11 cellular contexts compared by ENCODE assay signal in the genomic region with DNA sequence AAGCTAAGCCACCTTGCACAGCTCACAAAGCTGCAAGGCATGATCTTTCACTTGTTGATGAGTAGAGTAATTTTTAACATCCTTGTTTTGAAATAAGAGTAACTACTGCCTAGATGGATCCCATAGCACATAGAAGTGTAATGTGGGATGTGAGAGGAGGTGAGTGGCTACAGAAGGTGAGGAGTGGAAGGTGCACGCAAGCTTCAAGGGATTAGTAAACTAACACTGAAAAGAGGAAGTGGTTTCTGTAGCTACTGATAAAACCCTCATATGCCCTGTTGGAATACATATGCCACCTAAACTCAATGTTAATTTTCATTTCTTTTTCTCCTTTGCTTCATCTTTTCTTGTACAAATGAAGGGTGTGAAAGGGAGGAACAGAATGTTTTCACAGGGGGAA. TPM values are rescaled to one million over a fixed set of nuclear protein-coding genes. Genes with fewer than 3 reads are reported as not detected.
DNase-seq lines count a peak whose midpoint lies in the region; ATAC-seq and TF ChIP-seq lines count a peak whose summit lies in the region.
"Had no signal": no experiment of that assay in that cellular context is flagged by ENCODE, and none has a peak within 500 bp of the region (broad histone marks: within the 10 kb centered on the region; RNA-seq: fewer than 3 reads in every experiment).

No MANE protein-coding gene starts in this region.

- no peaks in the 10 kb centered on the region for H3K27me3 ChIP-seq in vagina

- ATAC-seq in HG02852 (IDR thresholded peaks at IDR 0.05; ENCODE audit: unreplicated experiment), result peak; percentile 53
- ATAC-seq in stimulated activated memory B cell treated with anti-CD40 and anti-IgM and Interleukin-4, amounts not matched to agents 10 μg/mL and 1 μg/mL and 100 μg/mL, for 72 hours, result peak; percentile 84

- no peaks in the 10 kb centered on the region for H3K36me3 Mint-ChIP-seq in activated CD4-positive, alpha-beta T cell treated with anti-CD3 and anti-CD28 coated beads, Interleukin-2, amount 10 ng/mL, durations not matched to agents 24 days and 14 days (ENCODE audit: low read depth)
- H3K36me3 Mint-ChIP-seq in stimulated activated memory B cell treated with anti-CD40 and anti-IgM and Interleukin-4, amounts not matched to agents 10 μg/mL and 1 μg/mL and 100 μg/mL, for 72 hours, result no peaks in the 10 kb centered on the region

- intact Hi-C loops in activated CD4-positive, alpha-beta T cell treated with anti-CD3 and anti-CD28 coated beads, Interleukin-2, amount 10 ng/mL, durations not matched to agents 24 days and 14 days (cut with micrococcal nuclease), result loop anchor here (5.0 kb wide), 1 partner anchor 178 kb away; no protein-coding TSS in a partner anchor
- intact Hi-C loops in vagina (cut with DNase I), result no loop called here

- H3K27me3 Mint-ChIP-seq in activated CD4-positive, alpha-beta T cell treated with anti-CD3 and anti-CD28 coated beads, Interleukin-2, amount 10 ng/mL, durations not matched to agents 24 days and 14 days, result no peaks in the 10 kb centered on the region
- no peaks in the 10 kb centered on the region for H3K27me3 Mint-ChIP-seq in stimulated activated memory B cell treated with anti-CD40 and anti-IgM and Interleukin-4, amounts not matched to agents 10 μg/mL and 1 μg/mL and 100 μg/mL, for 72 hours

- no peak overlapping the region for H3K27ac ChIP-seq in vagina
- H3K27ac ChIP-seq: KMS-11 had no signal

- H3K4me3 ChIP-seq in NB4 (ENCODE audit: low read depth, low read length), result no peak overlapping the region
- no peak overlapping the region for H3K4me3 ChIP-seq in vagina
- H3K4me3 ChIP-seq: smooth muscle cell had no signal

- no peaks in the 10 kb centered on the region for H3K9me3 Mint-ChIP-seq in activated CD4-positive, alpha-beta T cell treated with anti-CD3 and anti-CD28 coated beads, Interleukin-2, amount 10 ng/mL, durations not matched to agents 24 days and 14 days
- no peaks in the 10 kb centered on the region for H3K9me3 Mint-ChIP-seq in stimulated activated memory B cell treated with anti-CD40 and anti-IgM and Interleukin-4, amounts not matched to agents 10 μg/mL and 1 μg/mL and 100 μg/mL, for 72 hours
- H3K9me3 Mint-ChIP-seq: activated T-cell treated with anti-CD3 and anti-CD28 coated beads, Interleukin-2, amount 50 U/mL, for 72 hours had no signal

- DNase-seq in activated CD4-positive, alpha-beta T cell treated with anti-CD3 and anti-CD28 coated beads, Interleukin-2, amount 10 ng/mL, durations not matched to agents 24 days and 14 days, result no peak
- no peak for DNase-seq in activated CD4-positive, alpha-beta T cell treated with anti-CD3 and anti-CD28 coated beads, Interleukin-2, amount 50 U/mL, for 1 hour
- DNase-seq in NB4 (ENCODE audit: low read depth), result peak; percentile 80
- no peak for DNase-seq in NCI-H2107 treated with DMSO at 0.1 percent for 48 hours (lab: John Stamatoyannopoulos, UW; ENCODE audit: unreplicated experiment)
- DNase-seq in SHP77 treated with DMSO at 0.1 percent for 48 hours (lab: John Stamatoyannopoulos, UW), result no peak
- no peak for DNase-seq in vagina (ENCODE audit: extremely low spot score in 2 of 2)
- DNase-seq: activated T-cell treated with anti-CD3 and anti-CD28 coated beads, Interleukin-2, amount 50 U/mL, for 72 hours had no signal

- H3K27ac Mint-ChIP-seq in activated CD4-positive, alpha-beta T cell treated with anti-CD3 and anti-CD28 coated beads, Interleukin-2, amount 10 ng/mL, durations not matched to agents 24 days and 14 days, result no peak overlapping the region
- no peak overlapping the region for H3K27ac Mint-ChIP-seq in stimulated activated memory B cell treated with anti-CD40 and anti-IgM and Interleukin-4, amounts not matched to agents 10 μg/mL and 1 μg/mL and 100 μg/mL, for 72 hours
- H3K27ac Mint-ChIP-seq: activated T-cell treated with anti-CD3 and anti-CD28 coated beads, Interleukin-2, amount 50 U/mL, for 72 hours had no signal

- H3K36me3 ChIP-seq in vagina, result no peaks in the 10 kb centered on the region

- H3K4me3 Mint-ChIP-seq in activated CD4-positive, alpha-beta T cell treated with anti-CD3 and anti-CD28 coated beads, Interleukin-2, amount 10 ng/mL, durations not matched to agents 24 days and 14 days, result peak overlapping the region; percentile 26
- H3K4me3 Mint-ChIP-seq in stimulated activated memory B cell treated with anti-CD40 and anti-IgM and Interleukin-4, amounts not matched to agents 10 μg/mL and 1 μg/mL and 100 μg/mL, for 72 hours, result no peak overlapping the region

- TF ChIP-seq POLR2A in NB4 (IDR thresholded peaks at IDR 0.05; ENCODE audit: extremely low read depth, insufficient read length) (no peak), vagina (IDR thresholded peaks at IDR 0.05) (no peak)

- TF ChIP-seq CTCF in NB4 (IDR thresholded peaks at IDR 0.05; ENCODE audit: low read depth, low read length) (no peak), vagina (IDR thresholded peaks at IDR 0.05) (no peak)

- H3K9me3 ChIP-seq in vagina, result no peaks in the 10 kb centered on the region

- H3K4me1 ChIP-seq in vagina, result peaks cover 9% of the 10 kb centered on the region

- H3K4me1 Mint-ChIP-seq in activated CD4-positive, alpha-beta T cell treated with anti-CD3 and anti-CD28 coated beads, Interleukin-2, amount 10 ng/mL, durations not matched to agents 24 days and 14 days, result peaks cover 36% of the 10 kb centered on the region
- peaks cover 35% of the 10 kb centered on the region for H3K4me1 Mint-ChIP-seq in stimulated activated memory B cell treated with anti-CD40 and anti-IgM and Interleukin-4, amounts not matched to agents 10 μg/mL and 1 μg/mL and 100 μg/mL, for 72 hours

RNA-seq across cellular contexts. Expression of a gene that starts 22.0 kb away (rescaled TPM):
- total RNA-seq in activated CD4-positive, alpha-beta T cell treated with anti-CD3 and anti-CD28 coated beads, Interleukin-2, amount 10 ng/mL, durations not matched to agents 24 days and 14 days, result 67.1 and 71.8 TPM in 2 replicates
- total RNA-seq in vagina, result 84.7 TPM
